Comparison of ENCODE assay signal across 1 cellular context in the genomic region with DNA sequence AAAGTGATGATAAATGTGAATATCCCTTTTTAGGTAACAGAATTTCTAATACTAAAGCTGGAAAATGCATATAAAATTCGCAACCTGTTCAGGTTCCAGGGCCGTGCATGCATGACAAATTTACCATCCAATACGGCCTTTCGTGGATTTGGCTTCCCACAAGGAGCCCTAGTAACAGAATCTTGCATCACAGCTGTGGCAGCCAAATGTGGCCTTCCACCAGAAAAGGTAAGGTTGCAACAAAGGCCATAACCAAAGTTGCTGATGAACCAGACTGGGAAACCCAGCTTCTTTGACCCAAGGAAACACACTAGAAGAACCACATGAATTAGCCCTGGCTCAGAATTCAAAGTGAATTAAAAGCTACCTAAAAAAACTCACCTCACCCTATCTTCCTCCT.
TF ChIP-seq lines count a peak whose summit lies in the region.

No MANE protein-coding gene starts in this region.

TF ChIP-seq in SK-N-SH, 30 proteins besides CTCF, POLR2A, EP300 and RAD21 (continued from another document):
- TF ChIP-seq CHD2 (IDR thresholded peaks at IDR 0.05; ENCODE audit: low read length, partially characterized antibody) (no peak), ELF1 (IDR thresholded peaks at IDR 0.05) (no peak), NFIC (IDR thresholded peaks at IDR 0.05; ENCODE audit: borderline replicate concordance) (no peak), RCOR1 (IDR thresholded peaks at IDR 0.05; ENCODE audit: low read length) (no peak), YY1 (IDR thresholded peaks at IDR 0.05; ENCODE audit: low read depth) (no peak), FOSL2 (IDR thresholded peaks at IDR 0.05; ENCODE audit: borderline replicate concordance, low read depth) (no peak), FOXJ3 (CRISPR knock-in tag; IDR thresholded peaks at IDR 0.05) (no peak), EZH2phosphoT487 (IDR thresholded peaks at IDR 0.05; ENCODE audit: borderline replicate concordance, low read depth) (no peak), NRF1 (IDR thresholded peaks at IDR 0.05; ENCODE audit: low read depth, low read length) (no peak), GABPA (IDR thresholded peaks at IDR 0.05; ENCODE audit: low read depth) (no peak), RFX5 (IDR thresholded peaks at IDR 0.05; ENCODE audit: low read length) (no peak), JUND (IDR thresholded peaks at IDR 0.05) (no peak)
- TF ChIP-seq, protein P1, sequence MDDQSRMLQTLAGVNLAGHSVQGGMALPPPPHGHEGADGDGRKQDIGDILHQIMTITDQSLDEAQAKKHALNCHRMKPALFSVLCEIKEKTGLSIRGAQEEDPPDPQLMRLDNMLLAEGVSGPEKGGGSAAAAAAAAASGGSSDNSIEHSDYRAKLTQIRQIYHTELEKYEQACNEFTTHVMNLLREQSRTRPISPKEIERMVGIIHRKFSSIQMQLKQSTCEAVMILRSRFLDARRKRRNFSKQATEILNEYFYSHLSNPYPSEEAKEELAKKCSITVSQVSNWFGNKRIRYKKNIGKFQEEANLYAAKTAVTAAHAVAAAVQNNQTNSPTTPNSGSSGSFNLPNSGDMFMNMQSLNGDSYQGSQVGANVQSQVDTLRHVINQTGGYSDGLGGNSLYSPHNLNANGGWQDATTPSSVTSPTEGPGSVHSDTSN (IDR thresholded peaks at IDR 0.05) = no peak
- TF ChIP-seq, protein P2, sequence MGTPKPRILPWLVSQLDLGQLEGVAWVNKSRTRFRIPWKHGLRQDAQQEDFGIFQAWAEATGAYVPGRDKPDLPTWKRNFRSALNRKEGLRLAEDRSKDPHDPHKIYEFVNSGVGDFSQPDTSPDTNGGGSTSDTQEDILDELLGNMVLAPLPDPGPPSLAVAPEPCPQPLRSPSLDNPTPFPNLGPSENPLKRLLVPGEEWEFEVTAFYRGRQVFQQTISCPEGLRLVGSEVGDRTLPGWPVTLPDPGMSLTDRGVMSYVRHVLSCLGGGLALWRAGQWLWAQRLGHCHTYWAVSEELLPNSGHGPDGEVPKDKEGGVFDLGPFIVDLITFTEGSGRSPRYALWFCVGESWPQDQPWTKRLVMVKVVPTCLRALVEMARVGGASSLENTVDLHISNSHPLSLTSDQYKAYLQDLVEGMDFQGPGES (IDR thresholded peaks at IDR 0.05; ENCODE audit: low read depth, low read length) = no peak
- TF ChIP-seq, protein P3, sequence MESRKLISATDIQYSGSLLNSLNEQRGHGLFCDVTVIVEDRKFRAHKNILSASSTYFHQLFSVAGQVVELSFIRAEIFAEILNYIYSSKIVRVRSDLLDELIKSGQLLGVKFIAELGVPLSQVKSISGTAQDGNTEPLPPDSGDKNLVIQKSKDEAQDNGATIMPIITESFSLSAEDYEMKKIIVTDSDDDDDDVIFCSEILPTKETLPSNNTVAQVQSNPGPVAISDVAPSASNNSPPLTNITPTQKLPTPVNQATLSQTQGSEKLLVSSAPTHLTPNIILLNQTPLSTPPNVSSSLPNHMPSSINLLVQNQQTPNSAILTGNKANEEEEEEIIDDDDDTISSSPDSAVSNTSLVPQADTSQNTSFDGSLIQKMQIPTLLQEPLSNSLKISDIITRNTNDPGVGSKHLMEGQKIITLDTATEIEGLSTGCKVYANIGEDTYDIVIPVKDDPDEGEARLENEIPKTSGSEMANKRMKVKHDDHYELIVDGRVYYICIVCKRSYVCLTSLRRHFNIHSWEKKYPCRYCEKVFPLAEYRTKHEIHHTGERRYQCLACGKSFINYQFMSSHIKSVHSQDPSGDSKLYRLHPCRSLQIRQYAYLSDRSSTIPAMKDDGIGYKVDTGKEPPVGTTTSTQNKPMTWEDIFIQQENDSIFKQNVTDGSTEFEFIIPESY (IDR thresholded peaks at IDR 0.05; ENCODE audit: borderline replicate concordance, low read depth) = no peak
TF ChIP-seq in SK-N-SH: peak in this region for 0.
